19 cellular contexts compared by ENCODE assay signal in the genomic region with DNA sequence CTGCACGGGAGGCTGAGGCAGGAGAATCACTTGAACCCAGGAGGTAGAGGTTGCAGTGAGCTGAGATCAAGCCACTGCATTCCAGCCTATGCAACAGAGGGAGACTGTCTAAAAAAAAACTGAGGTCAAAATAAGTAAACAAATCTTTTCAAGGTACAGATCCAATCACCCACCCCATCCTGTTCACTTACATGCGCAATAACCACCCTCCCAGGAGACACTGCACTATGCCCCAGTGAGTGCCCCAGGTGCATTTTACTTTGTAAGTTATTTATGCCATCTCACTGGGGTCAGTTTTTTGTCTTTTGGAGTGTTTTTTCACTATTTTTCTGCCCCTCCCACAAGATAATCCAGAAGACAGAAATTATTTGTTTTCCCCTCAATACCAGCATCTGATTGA. TPM values are rescaled to one million over a fixed set of nuclear protein-coding genes. Genes with fewer than 3 reads are reported as not detected.
DNase-seq lines count a peak whose midpoint lies in the region; ATAC-seq and TF ChIP-seq lines count a peak whose summit lies in the region.
"Had no signal": no experiment of that assay in that cellular context is flagged by ENCODE, and none has a peak within 500 bp of the region (broad histone marks: within the 10 kb centered on the region; RNA-seq: fewer than 3 reads in every experiment).

No MANE protein-coding gene starts in this region.

- peaks cover 0 to 8% of the 10 kb centered on the region in 2 donors for H3K27me3 Mint-ChIP-seq in natural killer cell (ENCODE audit: low read depth in 2 of 2)
- H3K27me3 Mint-ChIP-seq in natural killer cell treated with Interleukin-12 subunit alpha and Interleukin-12 subunit beta and Interleukin-15 and Interleukin-18, amount 100 ng/mL, for 72 hours: no peaks in the 10 kb centered on the region
- H3K27me3 Mint-ChIP-seq in stimulated activated naive CD8-positive, alpha-beta T cell treated with anti-CD3 and anti-CD28 coated beads, Interleukin-15, amount 100 ng/mL, for 72 hours: peaks cover 8% of the 10 kb centered on the region

- H3K9me3 ChIP-seq in SU-DHL-6 (ENCODE audit: insufficient read depth, low read length): no peaks in the 10 kb centered on the region
- H3K9me3 ChIP-seq in osteoblast (ENCODE audit: low read depth, low read length): no peaks in the 10 kb centered on the region
- H3K9me3 ChIP-seq: BE2C had no signal

- H2AFZ ChIP-seq in SU-DHL-6 (ENCODE audit: low read depth, low read length, severe bottlenecking) (no peak overlapping the region), osteoblast (ENCODE audit: low read length) (no peak overlapping the region)
- H2AFZ ChIP-seq: GM23248 had no signal

- no peaks in the 10 kb centered on the region for H3F3A ChIP-seq in SU-DHL-6 (ENCODE audit: insufficient read depth)

- peak overlapping the region; percentile 9 for H3K4me3 Mint-ChIP-seq in natural killer cell
- no peak overlapping the region for H3K4me3 Mint-ChIP-seq in natural killer cell treated with Interleukin-12 subunit alpha and Interleukin-12 subunit beta and Interleukin-15 and Interleukin-18, amount 100 ng/mL, for 72 hours
- no peak overlapping the region for H3K4me3 Mint-ChIP-seq in stimulated activated naive CD8-positive, alpha-beta T cell treated with anti-CD3 and anti-CD28 coated beads, Interleukin-15, amount 100 ng/mL, for 72 hours
- H3K4me3 Mint-ChIP-seq: CD14-positive monocyte; CD8-positive, alpha-beta T cell had no signal

- H3K36me3 ChIP-seq in SU-DHL-6 (ENCODE audit: low read length) (peaks cover 4% of the 10 kb centered on the region; the same call in 1 of the 2 replicates), osteoblast (ENCODE audit: insufficient read depth, low read length) (no peaks in the 10 kb centered on the region)
- H3K36me3 ChIP-seq: BE2C had no signal

- intact Hi-C loops in natural killer cell (cut with micrococcal nuclease): no loop called here

- H4K20me1 ChIP-seq in SU-DHL-6 (ENCODE audit: low read depth, low read length) (no peaks in the 10 kb centered on the region), osteoblast (ENCODE audit: insufficient read depth, low read length) (no peaks in the 10 kb centered on the region)

- H3K27ac ChIP-seq in SU-DHL-6 (ENCODE audit: low read depth, low read length): no peak overlapping the region
- no peak overlapping the region for H3K27ac ChIP-seq in osteoblast (ENCODE audit: low read depth, low read length)
- H3K27ac ChIP-seq: GM23248 had no signal

- no peaks in the 10 kb centered on the region for H3K27me3 ChIP-seq in SU-DHL-6 (ENCODE audit: low read length)
- no peaks in the 10 kb centered on the region for H3K27me3 ChIP-seq in osteoblast (ENCODE audit: insufficient read depth, low read length)
- H3K27me3 ChIP-seq: BE2C had no signal

- no peak overlapping the region for H3K9ac ChIP-seq in SU-DHL-6 (ENCODE audit: low read length)
- H3K9ac ChIP-seq: GM23248 had no signal

- H3K36me3 Mint-ChIP-seq in natural killer cell: no peaks in the 10 kb centered on the region
- H3K36me3 Mint-ChIP-seq in natural killer cell treated with Interleukin-12 subunit alpha and Interleukin-12 subunit beta and Interleukin-15 and Interleukin-18, amount 100 ng/mL, for 72 hours: no peaks in the 10 kb centered on the region
- H3K36me3 Mint-ChIP-seq: CD14-positive monocyte had no signal

- H3K27ac Mint-ChIP-seq in natural killer cell: no peak overlapping the region
- no peak overlapping the region for H3K27ac Mint-ChIP-seq in natural killer cell treated with Interleukin-12 subunit alpha and Interleukin-12 subunit beta and Interleukin-15 and Interleukin-18, amount 100 ng/mL, for 72 hours
- H3K27ac Mint-ChIP-seq in stimulated activated naive CD8-positive, alpha-beta T cell treated with anti-CD3 and anti-CD28 coated beads, Interleukin-15, amount 100 ng/mL, for 72 hours: no peak overlapping the region
- H3K27ac Mint-ChIP-seq: CD14-positive monocyte; CD8-positive, alpha-beta T cell had no signal

- peaks cover 9 to 14% of the 10 kb centered on the region in 2 donors for H3K4me1 Mint-ChIP-seq in natural killer cell
- peaks cover 0 to 14% of the 10 kb centered on the region in 2 donors for H3K4me1 Mint-ChIP-seq in natural killer cell treated with Interleukin-12 subunit alpha and Interleukin-12 subunit beta and Interleukin-15 and Interleukin-18, amount 100 ng/mL, for 72 hours (ENCODE audit: low read depth in 2 of 2)
- peaks cover 20% of the 10 kb centered on the region for H3K4me1 Mint-ChIP-seq in stimulated activated naive CD8-positive, alpha-beta T cell treated with anti-CD3 and anti-CD28 coated beads, Interleukin-15, amount 100 ng/mL, for 72 hours

- H3K79me2 ChIP-seq in SU-DHL-6 (ENCODE audit: insufficient read depth, low read length) (peaks cover 35% of the 10 kb centered on the region; the same call in 1 of the 2 replicates), osteoblast (ENCODE audit: insufficient read depth, low read length) (no peaks in the 10 kb centered on the region)

- TF ChIP-seq CTCF in natural killer cell (IDR thresholded peaks at IDR 0.05): no peak
- TF ChIP-seq CTCF in SU-DHL-6 (IDR thresholded peaks at IDR 0.05; ENCODE audit: insufficient read depth, low read length, poor library complexity, severe bottlenecking): no peak
- no peak for TF ChIP-seq CTCF in osteoblast (IDR thresholded peaks at IDR 0.05; ENCODE audit: extremely low read depth, low read depth, low read length)

- ATAC-seq in natural killer cell: no peak
- no peak for ATAC-seq in natural killer cell treated with Interleukin-12 subunit alpha and Interleukin-12 subunit beta and Interleukin-15 and Interleukin-18, amount 100 ng/mL, for 72 hours
- no peak for ATAC-seq in stimulated activated naive CD8-positive, alpha-beta T cell treated with anti-CD3 and anti-CD28 coated beads, Interleukin-15, amount 100 ng/mL, for 72 hours
- ATAC-seq: CD8-positive, alpha-beta T cell had no signal

- H3K4me3 ChIP-seq in SU-DHL-6 (ENCODE audit: insufficient read depth, low read length, poor library complexity, severe bottlenecking) (no peak overlapping the region), osteoblast (ENCODE audit: insufficient read depth, low read length) (no peak overlapping the region)
- H3K4me3 ChIP-seq: GM23248 had no signal

- no peaks in the 10 kb centered on the region for H3K9me3 Mint-ChIP-seq in natural killer cell
- H3K9me3 Mint-ChIP-seq in natural killer cell treated with Interleukin-12 subunit alpha and Interleukin-12 subunit beta and Interleukin-15 and Interleukin-18, amount 100 ng/mL, for 72 hours: no peaks in the 10 kb centered on the region
- peaks cover 6 to 10% of the 10 kb centered on the region in 2 donors for H3K9me3 Mint-ChIP-seq in stimulated activated naive CD8-positive, alpha-beta T cell treated with anti-CD3 and anti-CD28 coated beads, Interleukin-15, amount 100 ng/mL, for 72 hours
- H3K9me3 Mint-ChIP-seq: CD8-positive, alpha-beta T cell had no signal

- no peaks in the 10 kb centered on the region for H3K4me1 ChIP-seq in osteoblast (ENCODE audit: insufficient read depth, low read length)
- H3K4me1 ChIP-seq: BE2C had no signal

- H3K4me2 ChIP-seq in SU-DHL-6 (ENCODE audit: low read depth, low read length, poor library complexity, severe bottlenecking): peak overlapping the region; percentile 74
- H3K4me2 ChIP-seq in osteoblast (ENCODE audit: insufficient read depth, low read length): no peak overlapping the region

- H3K9me2 ChIP-seq in SU-DHL-6 (replicated peaks; ENCODE audit: insufficient read depth, low read length): no peaks in the 10 kb centered on the region

- no peak for DNase-seq in natural killer cell
- DNase-seq in natural killer cell treated with Interleukin-12 subunit alpha and Interleukin-12 subunit beta and Interleukin-15 and Interleukin-18, amount 100 ng/mL, for 72 hours (ENCODE audit: low spot score): no peak
- DNase-seq in osteoblast (ENCODE audit: insufficient read length, low spot score, missing footprints): peak; percentile 17
- DNase-seq in stimulated activated naive CD8-positive, alpha-beta T cell treated with anti-CD3 and anti-CD28 coated beads, Interleukin-15, amount 100 ng/mL, for 72 hours: no peak
- no peak for DNase-seq in ureter (ENCODE audit: low spot score)
- DNase-seq in AG08395 (ENCODE audit: low spot score): no peak
- DNase-seq: ACHN; BE2C; CD8-positive, alpha-beta T cell; COR-L47; DMS153; DMS79 treated with DMSO at 0.1 percent for 48 hours; EL; GM23248; H7; IMR-90 had no signal

RNA-seq across cellular contexts. Expression of gene ZNF253, which starts 6.9 kb away (rescaled TPM):
- 10 to 100 TPM in 2 of 3 donors, 1 to 10 TPM in 1; 8.6 to 14.7 (median 10.1) TPM for total RNA-seq in natural killer cell
- 10 to 100 TPM; 13.4 to 13.7 TPM for total RNA-seq in natural killer cell treated with Interleukin-12 subunit alpha and Interleukin-12 subunit beta and Interleukin-15 and Interleukin-18, amount 100 ng/mL, for 72 hours
- 4.0 and 5.0 TPM in 2 replicates for total RNA-seq in osteoblast
- total RNA-seq in ureter: 27.5 TPM
- total RNA-seq: H7 had no signal

RNA-seq across cellular contexts. Expression of gene ZNF506, which starts 37.2 kb away (rescaled TPM):
- total RNA-seq in natural killer cell (10 to 100 TPM; 35.0 to 62.8 (median 44.0) TPM), osteoblast (14.8 and 18.9 TPM in 2 replicates), ureter (57.1 TPM)
- 10 to 100 TPM; 21.1 to 37.9 TPM for total RNA-seq in natural killer cell treated with Interleukin-12 subunit alpha and Interleukin-12 subunit beta and Interleukin-15 and Interleukin-18, amount 100 ng/mL, for 72 hours
- total RNA-seq: A172 had no signal

RNA-seq across cellular contexts. Expression of gene ZNF93, which starts 42.0 kb away (rescaled TPM):
- total RNA-seq in natural killer cell (1 to 10 TPM; 2.2 to 5.2 (median 4.2) TPM), osteoblast (5.1 and 7.1 TPM in 2 replicates), ureter (11.4 TPM)
- 1 to 10 TPM; 5.2 to 9.3 TPM for total RNA-seq in natural killer cell treated with Interleukin-12 subunit alpha and Interleukin-12 subunit beta and Interleukin-15 and Interleukin-18, amount 100 ng/mL, for 72 hours
- total RNA-seq: H7 had no signal
